Comparison of ENCODE assay signal across 31 cellular contexts in genomic region chr7:151392426-151392825, GRCh38. TPM values are rescaled to one million over a fixed set of nuclear protein-coding genes. Genes with fewer than 3 reads are reported as not detected.
"Had no signal": no experiment of that assay in that cellular context is flagged by ENCODE, and none has a peak within 500 bp of the region (broad histone marks: within the 10 kb centered on the region; RNA-seq: fewer than 3 reads in every experiment).

No MANE protein-coding gene starts in this region.

- H3K27ac ChIP-seq: heart left ventricle, left lung, pancreas, prostate gland, tibial nerve, vagina had no signal

- H3K36me3 ChIP-seq: heart left ventricle, left lung, pancreas, prostate gland, vagina had no signal

- H3K9me3 Mint-ChIP-seq: mesothelial cell of epicardium; natural killer cell treated with Interleukin-12 subunit alpha and Interleukin-12 subunit beta and Interleukin-15 and Interleukin-18, amount 100 ng/mL, for 72 hours; stimulated activated naive CD8-positive, alpha-beta T cell treated with anti-CD3 and anti-CD28 coated beads, Interleukin-15, amount 100 ng/mL, for 72 hours; type B pancreatic cell had no signal

- DNase-seq: heart left ventricle; hypothalamus; immature natural killer cell; mammary epithelial cell; mesenchymal stem cell; naive thymus-derived CD4-positive, alpha-beta T cell; nucleus accumbens; retina; small intestine; stimulated activated CD4-positive, alpha-beta T cell treated with anti-CD3 and anti-CD28 coated beads, Interleukin-1b, Interleukin-23, amount 100 ng/mL, for 48 hours; stimulated activated CD4-positive, alpha-beta T cell treated with anti-CD3 and anti-CD28 coated beads, Interleukin-2, amount 100 ng/mL, for 48 hours; stimulated activated CD4-positive, alpha-beta T cell treated with anti-CD3 and anti-CD28 coated beads, Interleukin-4, amount 100 ng/mL, for 4 hours; stimulated activated CD8-positive, alpha-beta memory T cell treated with anti-CD3 and anti-CD28 coated beads, Interleukin-4, amount 100 ng/mL, for 48 hours; stimulated activated naive CD4-positive, alpha-beta T cell treated with Interleukin-2 at 50 U/mL for 16 hours; stimulated activated naive CD8-positive, alpha-beta T cell treated with anti-CD3 and anti-CD28 coated beads, Interleukin-15, amount 100 ng/mL, for 72 hours; substantia nigra had no signal

- H3K4me3 ChIP-seq: heart left ventricle, left lung, pancreas, prostate gland, tibial nerve, vagina had no signal

- H3K27me3 ChIP-seq: pancreas, tibial nerve, vagina had no signal

- H3K27me3 Mint-ChIP-seq: type B pancreatic cell had no signal

- H3K4me1 ChIP-seq: heart left ventricle, left lung, pancreas, prostate gland had no signal

- H3K27ac Mint-ChIP-seq: immature natural killer cell; mesothelial cell of epicardium; natural killer cell treated with Interleukin-12 subunit alpha and Interleukin-12 subunit beta and Interleukin-15 and Interleukin-18, amount 100 ng/mL, for 72 hours; stimulated activated memory B cell treated with anti-CD40 and anti-IgM and Interleukin-4, amounts not matched to agents 10 μg/mL and 1 μg/mL and 100 μg/mL, for 72 hours; stimulated activated naive CD8-positive, alpha-beta T cell treated with anti-CD3 and anti-CD28 coated beads, Interleukin-15, amount 100 ng/mL, for 72 hours; type B pancreatic cell had no signal

- H3K4me3 Mint-ChIP-seq: immature natural killer cell; mesothelial cell of epicardium; naive thymus-derived CD4-positive, alpha-beta T cell; natural killer cell treated with Interleukin-12 subunit alpha and Interleukin-12 subunit beta and Interleukin-15 and Interleukin-18, amount 100 ng/mL, for 72 hours; stimulated activated memory B cell treated with anti-CD40 and anti-IgM and Interleukin-4, amounts not matched to agents 10 μg/mL and 1 μg/mL and 100 μg/mL, for 72 hours; stimulated activated naive CD8-positive, alpha-beta T cell treated with anti-CD3 and anti-CD28 coated beads, Interleukin-15, amount 100 ng/mL, for 72 hours; type B pancreatic cell had no signal

- H3K9me3 ChIP-seq: heart left ventricle, left lung, pancreas, prostate gland, tibial nerve, vagina had no signal

- ATAC-seq: heart left ventricle; left lung; naive thymus-derived CD4-positive, alpha-beta T cell; pancreas; right cardiac atrium; sciatic nerve; stimulated activated memory B cell treated with anti-CD40 and anti-IgM and Interleukin-4, amounts not matched to agents 10 μg/mL and 1 μg/mL and 100 μg/mL, for 72 hours; stimulated activated naive CD8-positive, alpha-beta T cell treated with anti-CD3 and anti-CD28 coated beads, Interleukin-15, amount 100 ng/mL, for 72 hours had no signal

- H3K36me3 Mint-ChIP-seq: immature natural killer cell; naive thymus-derived CD4-positive, alpha-beta T cell; natural killer cell treated with Interleukin-12 subunit alpha and Interleukin-12 subunit beta and Interleukin-15 and Interleukin-18, amount 100 ng/mL, for 72 hours; stimulated activated memory B cell treated with anti-CD40 and anti-IgM and Interleukin-4, amounts not matched to agents 10 μg/mL and 1 μg/mL and 100 μg/mL, for 72 hours had no signal

RNA-seq across cellular contexts. Expression of gene WDR86, which starts 17.4 kb away (rescaled TPM):
- total RNA-seq: myocyte; natural killer cell treated with Interleukin-12 subunit alpha and Interleukin-12 subunit beta and Interleukin-15 and Interleukin-18, amount 100 ng/mL, for 72 hours had no signal
- polyA plus RNA-seq: heart left ventricle, mammary epithelial cell had no signal

RNA-seq across cellular contexts. Expression of gene CRYGN, which starts 47.5 kb away (rescaled TPM):
- total RNA-seq: left lung; lower leg skin; mammary epithelial cell; mononuclear cell; natural killer cell treated with Interleukin-12 subunit alpha and Interleukin-12 subunit beta and Interleukin-15 and Interleukin-18, amount 100 ng/mL, for 72 hours; prostate gland; vagina had no signal
- polyA plus RNA-seq: immature natural killer cell, mammary epithelial cell, neural cell had no signal
